8 cellular contexts compared by ENCODE assay signal in genomic region chr19:58466760-58467589, GRCh38. TPM values are rescaled to one million over a fixed set of nuclear protein-coding genes. Genes with fewer than 3 reads are reported as not detected.
DNase-seq lines count a peak whose midpoint lies in the region; ATAC-seq and TF ChIP-seq lines count a peak whose summit lies in the region.

TSS of gene ZNF324 (plus strand) at chr19:58467080. CDS start at chr19:58469186, 2,106 bp downstream.

- no peak for TF ChIP-seq CTCF in Panc1 (IDR thresholded peaks at IDR 0.05)

- peak within 1 kb of the TSS; percentile 72 for H3K27ac ChIP-seq in Panc1 (ENCODE audit: low read length)

- BruUV-seq in Panc1 (replicated peaks; lab: Mats Ljungman, UMichigan): no TSS peak

- DNase-seq in DMS53 treated with DMSO at 0.1 percent for 48 hours (lab: John Stamatoyannopoulos, UW; ENCODE audit: unreplicated experiment) (peak; percentile 95), KG1 (lab: John Stamatoyannopoulos, UW) (peak; percentile 98), Panc1 (ENCODE audit: low read depth, low spot score) (peak; percentile 71), myocyte (ENCODE audit: low read depth) (peak; percentile 97)
- peak; percentile 96 for DNase-seq in activated T-cell treated with anti-CD3 and anti-CD28 coated beads, Interleukin-2, amount 50 U/mL, for 4 hours
- DNase-seq in stimulated activated CD8-positive, alpha-beta memory T cell treated with anti-CD3 and anti-CD28 coated beads, Interleukin-7, amount 100 ng/mL, for 48 hours (ENCODE audit: extremely low read depth in 1 of 2, low read depth in 1 of 2): peak; percentile 96 to 97

- peaks cover 2% of the 10 kb centered on the region; the same call in 1 of the 2 replicates for H3K4me1 ChIP-seq in Panc1 (ENCODE audit: control insufficient read depth, insufficient read depth, low read length)

- H3K9me3 Mint-ChIP-seq in activated T-cell treated with anti-CD3 and anti-CD28 coated beads, Interleukin-2, amount 50 U/mL, for 4 hours: no peaks in the 10 kb centered on the region

- in situ Hi-C loops in Panc1 (cut with HindIII; ENCODE audit: low pct_unique_long_range_greater_than_20kb, low sequenced_read_pairs): no loop called here

- ATAC-seq in GM21723 (IDR thresholded peaks at IDR 0.05; ENCODE audit: unreplicated experiment): peak; percentile 86
- peak; percentile 98 for ATAC-seq in Panc1
- peak; percentile 95 to 97 for ATAC-seq in activated T-cell treated with anti-CD3 and anti-CD28 coated beads, Interleukin-2, amount 50 U/mL, for 4 hours
- ATAC-seq in esophagus mucosa: peak; percentile 96

- intact Hi-C loops in Panc1 (cut with micrococcal nuclease; ENCODE audit: unreplicated experiment): no loop called here

- POLR2A ChIA-PET in Panc1 (lab: Charles Lee): interaction anchor here (0.7 kb wide), 2 partner anchors 9 to 18 kb away, joined by 3 read pairs; partner anchors contain the start of gene ZNF446

- no peaks in the 10 kb centered on the region for H3K27me3 Mint-ChIP-seq in activated T-cell treated with anti-CD3 and anti-CD28 coated beads, Interleukin-2, amount 50 U/mL, for 4 hours (ENCODE audit: low read depth)

- H3K27me3 ChIP-seq in Panc1 (ENCODE audit: control insufficient read depth, insufficient read depth, low read length): no peaks in the 10 kb centered on the region

- peak within 1 kb of the TSS; percentile 88 for H3K4me3 Mint-ChIP-seq in activated T-cell treated with anti-CD3 and anti-CD28 coated beads, Interleukin-2, amount 50 U/mL, for 4 hours

- H3K36me3 ChIP-seq in Panc1 (ENCODE audit: control insufficient read depth, insufficient read depth, low read length): no peaks in the 10 kb centered on the region

- H3K9me3 ChIP-seq in Panc1 (ENCODE audit: control insufficient read depth, insufficient read depth, low read depth, low read length): no peaks in the 10 kb centered on the region

- peaks cover 17% of the 10 kb centered on the region for H3K4me1 Mint-ChIP-seq in activated T-cell treated with anti-CD3 and anti-CD28 coated beads, Interleukin-2, amount 50 U/mL, for 4 hours (ENCODE audit: low read depth)

- CTCF ChIA-PET in Panc1 (lab: Charles Lee): no interaction called here

- peaks cover 3% of the 10 kb centered on the region for H3K36me3 Mint-ChIP-seq in activated T-cell treated with anti-CD3 and anti-CD28 coated beads, Interleukin-2, amount 50 U/mL, for 4 hours (ENCODE audit: insufficient read depth)

- peak within 1 kb of the TSS; percentile 73 to 93 for H3K4me3 ChIP-seq in Panc1 (ENCODE audit: low read depth in 2 of 2, low read length in 2 of 2)

RNA-seq across cellular contexts. Expression of gene ZNF324, which starts in this region (rescaled TPM):
- total RNA-seq in Panc1 (2021; ENCODE audit: unreplicated experiment): 12.8 TPM
- 9.0 TPM for polyA plus RNA-seq in Panc1 (2012; ENCODE audit: insufficient read length)
- total RNA-seq in activated T-cell treated with anti-CD3 and anti-CD28 coated beads, Interleukin-2, amount 50 U/mL, for 4 hours: 10 to 100 TPM; 16.1 to 18.0 (median 16.4) TPM
- total RNA-seq in esophagus mucosa: 9.2 TPM
- total RNA-seq in myocyte: 15.0 and 15.3 TPM in 2 replicates
- 7.5 TPM for polyA plus RNA-seq in myocyte (2012)

Comparison
In these comparisons a context has a peak if more than half of its experiments do, and no peak if none do; other contexts are left out.
1. Peak in every context shown above with its lines: DNase-seq, ATAC-seq, H3K4me3 ChIP-seq and H3K27ac ChIP-seq.